ENCODE assay signal across 8 cellular contexts in the genomic region with DNA sequence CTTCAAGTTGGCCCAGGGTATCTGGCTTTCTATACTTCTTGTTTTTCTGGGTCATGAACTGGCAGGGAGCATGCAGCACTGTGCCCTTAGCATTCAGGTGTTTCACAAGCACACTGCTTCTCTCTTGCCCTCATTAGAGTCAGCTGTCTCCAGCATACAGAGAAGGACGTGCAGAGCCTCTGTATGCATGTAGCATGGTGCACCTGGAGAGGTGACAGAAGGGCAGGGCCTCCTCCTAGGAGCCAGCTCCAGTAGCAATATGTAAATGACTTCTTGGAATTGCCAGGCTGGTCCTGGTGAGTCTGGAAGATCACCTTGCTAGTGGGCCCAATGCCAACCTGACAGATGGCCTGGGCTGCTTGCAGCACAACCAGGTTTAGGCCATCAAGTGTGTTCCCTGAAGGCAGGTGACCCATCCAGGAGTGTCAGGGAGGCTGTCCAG. TPM values are rescaled to one million over a fixed set of nuclear protein-coding genes. Genes with fewer than 3 reads are reported as not detected.
DNase-seq lines count a peak whose midpoint lies in the region; ATAC-seq and TF ChIP-seq lines count a peak whose summit lies in the region.

No MANE protein-coding gene starts in this region.

- H3K27me3 ChIP-seq in MM.1S (replicated peaks; ENCODE audit: insufficient read depth, low read length) (no peaks in the 10 kb centered on the region), layer of hippocampus (ENCODE audit: control insufficient read depth, insufficient read depth, low read length) (no peaks in the 10 kb centered on the region), sigmoid colon (no peaks in the 10 kb centered on the region)
- H3K27me3 ChIP-seq in CD4-positive, alpha-beta T cell (ENCODE audit: control insufficient read depth, insufficient read depth, low read length), result no peaks in the 10 kb centered on the region

- TF ChIP-seq EP300 in sigmoid colon (IDR thresholded peaks at IDR 0.05), result no peak

- TF ChIP-seq POLR2A in sigmoid colon (IDR thresholded peaks at IDR 0.05), result no peak

- peaks cover 43% of the 10 kb centered on the region for H3K4me1 Mint-ChIP-seq in Calu3 (ENCODE audit: low read depth, unreplicated experiment)
- peaks cover 14% of the 10 kb centered on the region for H3K4me1 Mint-ChIP-seq in CD4-positive, alpha-beta T cell (ENCODE audit: low read depth)

- intact Hi-C loops in Calu3 (cut with micrococcal nuclease; ENCODE audit: unreplicated experiment) (no loop called here), sigmoid colon (cut with DNase I) (no loop called here)
- intact Hi-C loops in CD4-positive, alpha-beta T cell (cut with DNase I, micrococcal nuclease), result no loop called here

- H3K4me2 ChIP-seq in MM.1S (ENCODE audit: low read depth, low read length), result peak overlapping the region; percentile 70

- peaks cover 39% of the 10 kb centered on the region for H3F3A ChIP-seq in MM.1S (ENCODE audit: insufficient read depth, low read length)

- 10 to 38% methylated on average over 1 of the region's 1 CpG for WGBS in sigmoid colon, 2 donors

- H3K4me1 ChIP-seq in MM.1S (ENCODE audit: low read length) (peaks cover 34% of the 10 kb centered on the region), sigmoid colon (peaks cover 0 to 16% (median 7%) of the 10 kb centered on the region in 4 donors)

- H3K9me3 Mint-ChIP-seq in Calu3 (ENCODE audit: low read depth, unreplicated experiment), result peaks cover 3% of the 10 kb centered on the region
- H3K9me3 Mint-ChIP-seq in CD4-positive, alpha-beta T cell, result no peaks in the 10 kb centered on the region

- no peak for TF ChIP-seq CTCF in Calu3 (IDR thresholded peaks at IDR 0.05; ENCODE audit: unreplicated experiment)
- TF ChIP-seq CTCF in MM.1S (IDR thresholded peaks at IDR 0.05; ENCODE audit: low read length), result no peak
- TF ChIP-seq CTCF in CD4-positive, alpha-beta T cell (IDR thresholded peaks at IDR 0.05), result no peak
- no peak for TF ChIP-seq CTCF in sigmoid colon (IDR thresholded peaks at IDR 0.05)

- H3K36me3 ChIP-seq in MM.1S (replicated peaks; ENCODE audit: insufficient read depth, low read length), result no peaks in the 10 kb centered on the region
- no peaks in the 10 kb centered on the region for H3K36me3 ChIP-seq in sigmoid colon

- H3K27me3 Mint-ChIP-seq in Calu3 (ENCODE audit: unreplicated experiment), result no peaks in the 10 kb centered on the region
- H3K27me3 Mint-ChIP-seq in CD4-positive, alpha-beta T cell, result no peaks in the 10 kb centered on the region

- ATAC-seq in CD4-positive, alpha-beta T cell (ENCODE audit: poor library complexity), result no peak
- no peak for ATAC-seq in SK-N-SH treated with all-trans-retinoic acid at 6 μM for 48 hours

- peak overlapping the region; percentile 57 for H3K9ac ChIP-seq in MM.1S (ENCODE audit: low read length)

- peak overlapping the region; percentile 41 for H3K4me3 Mint-ChIP-seq in Calu3 (ENCODE audit: low read depth, unreplicated experiment)
- H3K4me3 Mint-ChIP-seq in CD4-positive, alpha-beta T cell, result no peak overlapping the region

- H3K27ac ChIP-seq in MM.1S (ENCODE audit: low read length) (peak overlapping the region; percentile 93), layer of hippocampus (ENCODE audit: low read depth, low read length) (peak overlapping the region; percentile 50), sigmoid colon (no peak overlapping the region)
- no peak overlapping the region for H3K27ac ChIP-seq in CD4-positive, alpha-beta T cell (ENCODE audit: low read depth, low read length)

- H3K27ac Mint-ChIP-seq in Calu3 (ENCODE audit: unreplicated experiment), result peak overlapping the region; percentile 96
- H3K27ac Mint-ChIP-seq in CD4-positive, alpha-beta T cell, result no peak overlapping the region

- H3K9me2 ChIP-seq in MM.1S (replicated peaks; ENCODE audit: insufficient read depth, low read length), result no peaks in the 10 kb centered on the region

- no peaks in the 10 kb centered on the region for H4K20me1 ChIP-seq in MM.1S (ENCODE audit: insufficient read depth, low read length)

- POLR2A ChIA-PET in HEK293T (lab: Yijun Ruan, JAX), result interaction anchor here (1.5 to 1.9 kb wide), 2 partner anchors 9 to 45 kb away, joined by 4 to 5 read pairs; a partner anchor contains a TSS
- POLR2A ChIA-PET in CD4-positive, alpha-beta T cell (lab: Charles Lee), result no interaction called here

- no peak overlapping the region for H3K4me3 ChIP-seq in MM.1S (ENCODE audit: low read length)
- H3K4me3 ChIP-seq in sigmoid colon, result no peak overlapping the region

- H3K36me3 Mint-ChIP-seq in Calu3 (ENCODE audit: insufficient read depth, unreplicated experiment), result peaks cover 28% of the 10 kb centered on the region
- H3K36me3 Mint-ChIP-seq in CD4-positive, alpha-beta T cell (ENCODE audit: low read depth), result no peaks in the 10 kb centered on the region

- BruUV-seq in Calu3 (replicated peaks; lab: Mats Ljungman, UMichigan), result no TSS peak

- peak overlapping the region; percentile 2; the same call in 1 of the 2 replicates for H2AFZ ChIP-seq in MM.1S (ENCODE audit: low read length)

- CTCF ChIA-PET in Calu3 (lab: Charles Lee), result interaction anchor here (0.7 to 2.5 kb wide), 4 partner anchors 9 to 96 kb away, joined by 3 to 23 read pairs (median 5); a partner anchor contains a TSS
- CTCF ChIA-PET in HEK293T (lab: Yijun Ruan, JAX), result no interaction called here
- CTCF ChIA-PET in CD4-positive, alpha-beta T cell (lab: Charles Lee), result no interaction called here

- H3K9me3 ChIP-seq in MM.1S (replicated peaks; ENCODE audit: insufficient read depth, low read length) (no peaks in the 10 kb centered on the region), sigmoid colon (no peaks in the 10 kb centered on the region)
- H3K9me3 ChIP-seq in CD4-positive, alpha-beta T cell (ENCODE audit: control insufficient read depth, low read length), result no peaks in the 10 kb centered on the region

- DNase-seq in Calu3, result peak; percentile 77
- peak; percentile 68 for DNase-seq in MM.1S
- peak; percentile 86 for DNase-seq in SKM-1 treated with dmso at 0.1 percent for 144 hours (lab: John Stamatoyannopoulos, UW; ENCODE audit: unreplicated experiment)
- no peak for DNase-seq in HEK293T (ENCODE audit: extremely low spot score)
- no peak for DNase-seq in CD4-positive, alpha-beta T cell
- DNase-seq in sigmoid colon, result no peak

- H3K79me2 ChIP-seq in MM.1S (ENCODE audit: low read length), result peaks cover 32% of the 10 kb centered on the region

TF ChIP-seq in HEK293T, 16 proteins besides CTCF, POLR2A, EP300 and RAD21:
- TF ChIP-seq FOXK2 (IDR thresholded peaks at IDR 0.05) (no peak), LEF1 (IDR thresholded peaks at IDR 0.05; ENCODE audit: borderline replicate concordance) (no peak), ZNF384 (IDR thresholded peaks at IDR 0.05) (no peak), HDGF (IDR thresholded peaks at IDR 0.05; ENCODE audit: borderline replicate concordance) (no peak), FOXA1 (IDR thresholded peaks at IDR 0.05) (no peak), L3MBTL2 (conservative IDR thresholded peaks at IDR 0.05) (no peak), ARNT (IDR thresholded peaks at IDR 0.05) (no peak), CTBP1 (IDR thresholded peaks at IDR 0.05; ENCODE audit: borderline replicate concordance) (no peak), SUZ12 (IDR thresholded peaks at IDR 0.05) (no peak)

TF ChIP-seq in SK-N-SH treated with all-trans-retinoic acid at 6 μM for 48 hours, 23 proteins besides CTCF, POLR2A, EP300 and RAD21 (continues in another document):
- no peak for TF ChIP-seq TOX (CRISPR knock-in tag; IDR thresholded peaks at IDR 0.05; ENCODE audit: borderline replicate concordance)
- TF ChIP-seq GLIS3 (CRISPR knock-in tag; IDR thresholded peaks at IDR 0.05), result no peak
- TF ChIP-seq, protein P1, sequence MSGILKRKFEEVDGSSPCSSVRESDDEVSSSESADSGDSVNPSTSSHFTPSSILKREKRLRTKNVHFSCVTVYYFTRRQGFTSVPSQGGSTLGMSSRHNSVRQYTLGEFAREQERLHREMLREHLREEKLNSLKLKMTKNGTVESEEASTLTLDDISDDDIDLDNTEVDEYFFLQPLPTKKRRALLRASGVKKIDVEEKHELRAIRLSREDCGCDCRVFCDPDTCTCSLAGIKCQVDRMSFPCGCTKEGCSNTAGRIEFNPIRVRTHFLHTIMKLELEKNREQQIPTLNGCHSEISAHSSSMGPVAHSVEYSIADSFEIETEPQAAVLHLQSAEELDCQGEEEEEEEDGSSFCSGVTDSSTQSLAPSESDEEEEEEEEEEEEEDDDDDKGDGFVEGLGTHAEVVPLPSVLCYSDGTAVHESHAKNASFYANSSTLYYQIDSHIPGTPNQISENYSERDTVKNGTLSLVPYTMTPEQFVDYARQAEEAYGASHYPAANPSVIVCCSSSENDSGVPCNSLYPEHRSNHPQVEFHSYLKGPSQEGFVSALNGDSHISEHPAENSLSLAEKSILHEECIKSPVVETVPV (CRISPR knock-in tag; IDR thresholded peaks at IDR 0.05), result no peak
- no peak for TF ChIP-seq ZNF8 (CRISPR knock-in tag; IDR thresholded peaks at IDR 0.05)
- TF ChIP-seq SNAI2 (CRISPR knock-in tag; IDR thresholded peaks at IDR 0.05), result no peak
- TF ChIP-seq, protein P2, sequence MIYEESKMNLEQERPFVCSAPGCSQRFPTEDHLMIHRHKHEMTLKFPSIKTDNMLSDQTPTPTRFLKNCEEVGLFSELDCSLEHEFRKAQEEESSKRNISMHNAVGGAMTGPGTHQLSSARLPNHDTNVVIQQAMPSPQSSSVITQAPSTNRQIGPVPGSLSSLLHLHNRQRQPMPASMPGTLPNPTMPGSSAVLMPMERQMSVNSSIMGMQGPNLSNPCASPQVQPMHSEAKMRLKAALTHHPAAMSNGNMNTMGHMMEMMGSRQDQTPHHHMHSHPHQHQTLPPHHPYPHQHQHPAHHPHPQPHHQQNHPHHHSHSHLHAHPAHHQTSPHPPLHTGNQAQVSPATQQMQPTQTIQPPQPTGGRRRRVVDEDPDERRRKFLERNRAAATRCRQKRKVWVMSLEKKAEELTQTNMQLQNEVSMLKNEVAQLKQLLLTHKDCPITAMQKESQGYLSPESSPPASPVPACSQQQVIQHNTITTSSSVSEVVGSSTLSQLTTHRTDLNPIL (CRISPR knock-in tag; IDR thresholded peaks at IDR 0.05; ENCODE audit: low read depth), result no peak
- TF ChIP-seq ISL1 (CRISPR knock-in tag; IDR thresholded peaks at IDR 0.05), result no peak

RNA-seq across cellular contexts. Expression of a gene that starts 44.8 kb away (rescaled TPM):
- total RNA-seq in Calu3 (2022), result 267 and 361 TPM in 2 replicates
- total RNA-seq in CD4-positive, alpha-beta T cell, result 10 to 100 TPM; 40.9 to 44.0 TPM
- 10 to 100 TPM; 35.2 to 46.7 (median 39.1) TPM for total RNA-seq in sigmoid colon
- 10 to 100 TPM; 13.8 to 38.7 (median 19.0) TPM for polyA plus RNA-seq in sigmoid colon

Comparison
In these comparisons a context has a peak if more than half of its experiments do, and no peak if none do; other contexts are left out.
1. DNase-seq: peak in Calu3 (single experiment), MM.1S (single experiment) and SKM-1 treated with dmso at 0.1 percent for 144 hours (single experiment); none in HEK293T (single experiment), CD4-positive, alpha-beta T cell (0 of 10) and sigmoid colon (single experiment).
2. H3K27ac ChIP-seq: peak in MM.1S (single experiment) and layer of hippocampus (single experiment); none in CD4-positive, alpha-beta T cell (single experiment) and sigmoid colon (0 of 4).